1 cellular context compared by ENCODE assay signal in genomic region chr2:198961555-198961954, GRCh38.
TF ChIP-seq lines count a peak whose summit lies in the region.

No MANE protein-coding gene starts in this region.

TF ChIP-seq in GM23338, 12 proteins besides CTCF, POLR2A, EP300 and RAD21 (continued from another document):
- TF ChIP-seq REST (IDR thresholded peaks at IDR 0.05; ENCODE audit: unreplicated experiment) (no peak), ZNF331 (CRISPR knock-in tag; IDR thresholded peaks at IDR 0.05; ENCODE audit: low read depth) (no peak), CREB1 (CRISPR knock-in tag; IDR thresholded peaks at IDR 0.05; ENCODE audit: low read depth) (no peak), STAT1 (IDR thresholded peaks at IDR 0.05; ENCODE audit: unreplicated experiment) (no peak), ETS1 (IDR thresholded peaks at IDR 0.05) (no peak), EZH2 (IDR thresholded peaks at IDR 0.05; ENCODE audit: low read depth, unreplicated experiment) (no peak), NANOG (IDR thresholded peaks at IDR 0.05; ENCODE audit: borderline replicate concordance) (no peak), EZH2phosphoT487 (IDR thresholded peaks at IDR 0.05; ENCODE audit: unreplicated experiment) (no peak), ZNF462 (CRISPR knock-in tag; IDR thresholded peaks at IDR 0.05) (no peak), ZNF114 (CRISPR knock-in tag; IDR thresholded peaks at IDR 0.05) (no peak), POLR2AphosphoS5 (IDR thresholded peaks at IDR 0.05; ENCODE audit: low read depth) (no peak)
